ENCODE assay signal across 8 cellular contexts in the genomic region with DNA sequence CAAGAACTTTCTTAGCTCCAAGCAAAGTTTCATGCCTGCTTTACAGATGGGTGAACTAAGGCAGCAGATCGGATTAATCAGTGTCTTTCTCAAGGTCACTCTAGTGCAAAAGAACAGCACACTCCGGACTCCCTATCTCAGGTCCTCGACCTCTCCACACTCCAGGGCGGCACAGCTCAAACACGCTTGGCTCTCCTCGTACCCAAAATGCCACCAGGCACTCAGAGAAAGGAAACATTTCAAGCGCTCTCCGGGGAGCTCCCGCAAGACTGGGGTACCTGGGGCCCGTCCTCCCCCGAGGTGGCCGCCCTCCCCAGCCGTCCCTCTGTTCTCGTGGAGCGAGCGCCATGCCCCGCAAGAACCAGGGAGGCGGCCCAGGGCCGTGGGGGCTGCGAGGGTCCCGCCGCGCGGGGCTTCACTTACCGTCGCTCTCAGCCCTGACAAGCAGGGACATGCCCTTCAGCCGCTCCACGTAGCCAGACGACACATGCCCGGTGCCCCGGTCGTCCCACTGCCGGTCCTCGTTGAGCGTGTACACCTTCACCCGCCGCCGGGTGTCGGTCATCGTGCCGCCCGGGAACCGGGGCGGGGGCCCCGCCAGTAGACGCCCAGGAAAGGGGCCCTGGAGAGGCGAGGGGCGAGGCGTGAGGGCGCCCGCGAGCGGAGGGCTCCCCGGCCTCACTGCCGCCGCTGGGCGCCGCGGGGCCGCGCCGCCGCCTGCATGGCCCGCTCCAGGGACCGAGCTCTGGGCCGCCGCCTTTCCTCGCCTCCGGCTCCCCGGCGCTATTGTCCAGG. TPM values are rescaled to one million over a fixed set of nuclear protein-coding genes. Genes with fewer than 3 reads are reported as not detected.
DNase-seq lines count a peak whose midpoint lies in the region; ATAC-seq and TF ChIP-seq lines count a peak whose summit lies in the region.

No MANE protein-coding gene starts in this region.

- no peaks in the 10 kb centered on the region for H3K9me3 Mint-ChIP-seq in activated naive CD8-positive, alpha-beta T cell treated with anti-CD3 and anti-CD28 coated beads, Interleukin-2, amount 10 ng/mL, durations not matched to agents 7 days and 5 days

- H3K27ac Mint-ChIP-seq in activated naive CD8-positive, alpha-beta T cell treated with anti-CD3 and anti-CD28 coated beads, Interleukin-2, amount 10 ng/mL, durations not matched to agents 7 days and 5 days = peak overlapping the region; percentile 90

- DNase-seq in AG04449 (ENCODE audit: low read depth, low spot score) (no peak), RWPE1 (ENCODE audit: low spot score) (peak; percentile 26), left ventricle myocardium superior (peak; percentile 56), psoas muscle (peak; percentile 39 to 75)
- DNase-seq in activated naive CD8-positive, alpha-beta T cell treated with anti-CD3 and anti-CD28 coated beads, Interleukin-2, amount 10 ng/mL, durations not matched to agents 7 days and 5 days = peak; percentile 70
- DNase-seq in central memory CD4-positive, alpha-beta T cell = no peak

- intact Hi-C loops in left ventricle myocardium superior (cut with micrococcal nuclease) = no loop called here
- intact Hi-C loops in psoas muscle (cut with DNase I) = no loop called here

- no peaks in the 10 kb centered on the region for H3K27me3 ChIP-seq in psoas muscle (ENCODE audit: insufficient read depth in 3 of 3, low read length in 2 of 3)

- H3K27ac ChIP-seq in RWPE1 (peak overlapping the region; percentile 98), psoas muscle (peak overlapping the region; percentile 99)

- H3K4me3 ChIP-seq in AG04449 (ENCODE audit: low read depth, low read length) = peak overlapping the region; percentile 80
- peak overlapping the region; percentile 88 for H3K4me3 ChIP-seq in psoas muscle

- peaks cover 23% of the 10 kb centered on the region for H3K4me1 ChIP-seq in psoas muscle

- peaks cover 20% of the 10 kb centered on the region for H3K4me1 Mint-ChIP-seq in activated naive CD8-positive, alpha-beta T cell treated with anti-CD3 and anti-CD28 coated beads, Interleukin-2, amount 10 ng/mL, durations not matched to agents 7 days and 5 days

- peak; percentile 15 for ATAC-seq in GM19023 (IDR thresholded peaks at IDR 0.05; ENCODE audit: unreplicated experiment)
- ATAC-seq in HG03342 (IDR thresholded peaks at IDR 0.05; ENCODE audit: unreplicated experiment) = peak; percentile 22
- peak; percentile 8 for ATAC-seq in activated naive CD8-positive, alpha-beta T cell treated with anti-CD3 and anti-CD28 coated beads, Interleukin-2, amount 10 ng/mL, durations not matched to agents 7 days and 5 days (ENCODE audit: low read depth)
- peak; percentile 34 for ATAC-seq in left ventricle myocardium superior
- peak; percentile 7 to 33 (median 19) for ATAC-seq in psoas muscle

- peaks cover 23% of the 10 kb centered on the region for H3K36me3 Mint-ChIP-seq in activated naive CD8-positive, alpha-beta T cell treated with anti-CD3 and anti-CD28 coated beads, Interleukin-2, amount 10 ng/mL, durations not matched to agents 7 days and 5 days

- H3K4me3 Mint-ChIP-seq in activated naive CD8-positive, alpha-beta T cell treated with anti-CD3 and anti-CD28 coated beads, Interleukin-2, amount 10 ng/mL, durations not matched to agents 7 days and 5 days = peak overlapping the region; percentile 98

- no peaks in the 10 kb centered on the region for H3K9me3 ChIP-seq in psoas muscle

- 0% methylated on average over 46 to 70 of the region's 71 CpGs for WGBS in psoas muscle, 3 donors

- POLR2A ChIA-PET in AG04449 (lab: Yijun Ruan, JAX) (interaction anchor here (0.6 to 1.1 kb wide), 2 partner anchors 42 to 55 kb away, joined by 3 to 4 read pairs; no protein-coding TSS in a partner anchor), RWPE1 (lab: Yijun Ruan, JAX; ENCODE audit: low non-redundant PET) (no interaction called here)
- POLR2A ChIA-PET in activated naive CD8-positive, alpha-beta T cell treated with anti-CD3 and anti-CD28 coated beads, Interleukin-2, amount 10 ng/mL, durations not matched to agents 7 days and 5 days (lab: Charles Lee) = interaction anchor here (0.7 to 2.5 kb wide), 17 partner anchors 9 to 1125 kb away, joined by 3 to 17 read pairs (median 3); partner anchors contain the start of genes FBLN5, TC2N and TRIP11

- H3K36me3 ChIP-seq in psoas muscle (ENCODE audit: insufficient read depth in 1 of 2, low read depth in 1 of 2) = peaks cover 0 to 17% of the 10 kb centered on the region in 2 donors

- no peaks in the 10 kb centered on the region for H3K27me3 Mint-ChIP-seq in activated naive CD8-positive, alpha-beta T cell treated with anti-CD3 and anti-CD28 coated beads, Interleukin-2, amount 10 ng/mL, durations not matched to agents 7 days and 5 days

- TF ChIP-seq CTCF in AG04449 (IDR thresholded peaks at IDR 0.05; ENCODE audit: insufficient read depth, low read length, missing control alignments) (no peak), RWPE1 (conservative IDR thresholded peaks at IDR 0.05; ENCODE audit: low read depth) (no peak), psoas muscle (IDR thresholded peaks at IDR 0.05) (no peak)

- CTCF ChIA-PET in AG04449 (lab: Yijun Ruan, JAX) = no interaction called here
- CTCF ChIA-PET in RWPE1 (lab: Yijun Ruan, JAX) = interaction anchor here (0.6 kb wide), 1 partner anchor 228 kb away, joined by 3 read pairs; no protein-coding TSS in a partner anchor

RNA-seq across cellular contexts. Expression of gene PPP4R3A, which starts 0.8 kb away (rescaled TPM):
- 100 to 1,000 TPM; 138 to 142 TPM for total RNA-seq in activated naive CD8-positive, alpha-beta T cell treated with anti-CD3 and anti-CD28 coated beads, Interleukin-2, amount 10 ng/mL, durations not matched to agents 7 days and 5 days
- total RNA-seq in left ventricle myocardium superior (53.2 TPM), psoas muscle (10 to 100 TPM; 44.5 to 60.3 (median 53.6) TPM)
- 10 to 100 TPM; 33.3 to 92.4 (median 50.0) TPM for polyA plus RNA-seq in psoas muscle

Comparison
In these comparisons a context has a peak if more than half of its experiments do, and no peak if none do; other contexts are left out.
1. DNase-seq: peak in RWPE1 (single experiment), activated naive CD8-positive, alpha-beta T cell treated with anti-CD3 and anti-CD28 coated beads, Interleukin-2, amount 10 ng/mL, durations not matched to agents 7 days and 5 days (single experiment), left ventricle myocardium superior (single experiment) and psoas muscle (2 of 2); none in AG04449 (single experiment) and central memory CD4-positive, alpha-beta T cell (single experiment).
2. Peak in every context shown above with its lines, with median percentiles within 50 percentile points of each other: ATAC-seq.